13 cellular contexts compared by ENCODE assay signal in the genomic region with DNA sequence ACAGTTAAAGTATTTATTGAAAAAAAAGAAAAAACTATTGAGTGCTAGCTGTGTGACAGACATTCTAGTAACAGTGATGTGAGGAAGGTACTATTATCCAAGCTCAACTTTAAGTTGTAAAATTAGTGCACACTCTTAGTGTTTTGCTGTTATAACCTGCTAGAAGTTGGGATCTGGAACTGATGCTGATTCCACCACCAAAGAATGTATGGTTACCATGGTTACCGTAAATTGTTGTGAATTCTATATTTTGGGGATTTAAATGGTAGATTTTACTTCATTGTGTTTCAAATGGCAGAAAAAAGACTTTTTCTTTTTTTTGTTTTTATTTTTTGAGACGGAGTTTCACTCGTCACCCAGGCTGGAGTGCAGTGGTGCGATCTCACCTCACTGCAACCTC. TPM values are rescaled to one million over a fixed set of nuclear protein-coding genes. Genes with fewer than 3 reads are reported as not detected.
DNase-seq lines count a peak whose midpoint lies in the region; TF ChIP-seq lines count a peak whose summit lies in the region.
"Had no signal": no experiment of that assay in that cellular context is flagged by ENCODE, and none has a peak within 500 bp of the region (broad histone marks: within the 10 kb centered on the region; RNA-seq: fewer than 3 reads in every experiment).

No MANE protein-coding gene starts in this region.

- H3K4me1 ChIP-seq in adipocyte (ENCODE audit: control insufficient read depth, insufficient read depth, low read length), result peaks cover 37% of the 10 kb centered on the region
- peaks cover 0 to 4% of the 10 kb centered on the region in 2 experiments for H3K4me1 ChIP-seq in trophoblast cell (ENCODE audit: control insufficient read depth in 1 of 2, insufficient read depth in 2 of 2, low read length in 2 of 2)
- H3K4me1 ChIP-seq in colonic mucosa, result peaks cover 11% of the 10 kb centered on the region

- no peak overlapping the region for H2AK5ac ChIP-seq in trophoblast cell (ENCODE audit: low read length)

- H3K27me3 ChIP-seq in adipocyte (replicated peaks; ENCODE audit: control insufficient read depth, insufficient read depth, low read length), result no peaks in the 10 kb centered on the region
- H3K27me3 ChIP-seq in trophoblast cell (ENCODE audit: insufficient read depth, low read length), result no peaks in the 10 kb centered on the region
- no peaks in the 10 kb centered on the region for H3K27me3 ChIP-seq in colonic mucosa

- H2BK5ac ChIP-seq in trophoblast cell (ENCODE audit: low read depth, low read length, poor library complexity), result no peak overlapping the region

- H4K8ac ChIP-seq in trophoblast cell (ENCODE audit: low read depth, low read length), result no peak overlapping the region

- no peak overlapping the region for H2BK12ac ChIP-seq in trophoblast cell (ENCODE audit: low read length)

- H3K79me2 ChIP-seq in trophoblast cell (ENCODE audit: control insufficient read depth, insufficient read depth, low read length, poor library complexity), result peaks cover 18% of the 10 kb centered on the region

- no CpG with 5 or more reads among the region's 4 CpGs for WGBS in trophoblast cell (ENCODE audit: extremely low coverage, insufficient coverage, insufficient read length)

- H2AFZ ChIP-seq in trophoblast cell (ENCODE audit: insufficient read depth, low read length, poor library complexity), result no peak overlapping the region

- H3K27ac ChIP-seq in trophoblast cell (ENCODE audit: low read depth, low read length) (no peak overlapping the region), colonic mucosa (no peak overlapping the region)

- intact Hi-C loops in colonic mucosa (cut with DNase I), result loop anchor here (10.0 kb wide), 1 partner anchor 288 kb away; no protein-coding TSS in a partner anchor

- no peak overlapping the region for H4K12ac ChIP-seq in trophoblast cell (ENCODE audit: low read depth, low read length)

- no peak overlapping the region for H4K91ac ChIP-seq in trophoblast cell (ENCODE audit: low read depth, low read length)

- H3K23ac ChIP-seq in trophoblast cell (ENCODE audit: low read length), result no peak overlapping the region

- H3K9me3 ChIP-seq in adipocyte (ENCODE audit: control insufficient read depth, low read length) (no peaks in the 10 kb centered on the region), trophoblast cell (ENCODE audit: insufficient read depth, low read depth, low read length) (no peaks in the 10 kb centered on the region), colonic mucosa (no peaks in the 10 kb centered on the region)

- H3K36me3 ChIP-seq in adipocyte (ENCODE audit: control insufficient read depth, insufficient read depth, low read length, severe bottlenecking) (no peaks in the 10 kb centered on the region), trophoblast cell (ENCODE audit: control insufficient read depth in 1 of 2, insufficient read depth in 2 of 2, low read length in 2 of 2) (no peaks in the 10 kb centered on the region), colonic mucosa (no peaks in the 10 kb centered on the region)

- no peak overlapping the region for H3K14ac ChIP-seq in trophoblast cell (ENCODE audit: low read length)

- H3K4ac ChIP-seq in trophoblast cell (ENCODE audit: low read depth, low read length), result peak overlapping the region; percentile 91

- H2BK120ac ChIP-seq in trophoblast cell (ENCODE audit: insufficient read depth, low read length, poor library complexity), result no peak overlapping the region

- no peak overlapping the region for H3K4me3 ChIP-seq in adipocyte (ENCODE audit: low read length)
- no peak overlapping the region for H3K4me3 ChIP-seq in fibroblast of pulmonary artery (replicated peaks; ENCODE audit: low read depth, low read length)
- no peak overlapping the region for H3K4me3 ChIP-seq in trophoblast cell (ENCODE audit: low read depth, low read length)
- no peak overlapping the region for H3K4me3 ChIP-seq in colonic mucosa

- H3K4me2 ChIP-seq in trophoblast cell (ENCODE audit: low read length), result no peak overlapping the region

- H3K79me1 ChIP-seq in trophoblast cell (ENCODE audit: low read length), result peaks cover 3% of the 10 kb centered on the region

- no peak overlapping the region for H3K18ac ChIP-seq in trophoblast cell (ENCODE audit: low read length)

- no peak for TF ChIP-seq CTCF in fibroblast of pulmonary artery (IDR thresholded peaks at IDR 0.05; ENCODE audit: low read length, missing control alignments)
- no peak for TF ChIP-seq CTCF in colonic mucosa (IDR thresholded peaks at IDR 0.05)

- peak; percentile 17 for DNase-seq in HCEC 1CT
- DNase-seq in adipocyte (ENCODE audit: low read depth), result peak; percentile 41
- peak; percentile 40 for DNase-seq in fibroblast of pulmonary artery (ENCODE audit: low read depth)
- DNase-seq in trophoblast cell, result peak in 1 of 2 donors; percentile 47
- no peak for DNase-seq in colonic mucosa
- DNase-seq in stimulated activated CD4-positive, alpha-beta T cell treated with anti-CD3 and anti-CD28 coated beads, Interleukin-4, amount 100 ng/mL, for 24 hours, result no peak
- DNase-seq in NCI-H2081 treated with DMSO at 0.1 percent for 48 hours (lab: John Stamatoyannopoulos, UW), result no peak
- DNase-seq: Calu3; CD4-positive, alpha-beta T cell; NCI-H1417; NCI-H2029; NCI-H510A treated with DMSO at 0.1 percent for 48 hours; SHP77 treated with DMSO at 0.1 percent for 48 hours had no signal

- H3K9ac ChIP-seq in adipocyte (ENCODE audit: low read length), result no peak overlapping the region
- H3K9ac ChIP-seq in trophoblast cell (ENCODE audit: low read length), result no peak overlapping the region
- no peak overlapping the region for H3K9ac ChIP-seq in colonic mucosa (ENCODE audit: low read depth in 2 of 2, low read length in 2 of 2)

RNA-seq across cellular contexts. Expression of a gene that starts 5.3 kb away (rescaled TPM):
- polyA plus RNA-seq in trophoblast cell (2013), result 95.7 and 100 TPM in 2 replicates
- 100 to 1,000 TPM in 1 of 2 donors, 10 to 100 TPM in 1; 83.3 to 101 TPM for total RNA-seq in colonic mucosa

Comparison
In these comparisons a context has a peak if more than half of its experiments do, and no peak if none do; other contexts are left out.
1. DNase-seq: peak in HCEC 1CT (single experiment), adipocyte (single experiment) and fibroblast of pulmonary artery (single experiment); none in colonic mucosa (single experiment), stimulated activated CD4-positive, alpha-beta T cell treated with anti-CD3 and anti-CD28 coated beads, Interleukin-4, amount 100 ng/mL, for 24 hours (single experiment) and NCI-H2081 treated with DMSO at 0.1 percent for 48 hours (single experiment).